In the genomic region with DNA sequence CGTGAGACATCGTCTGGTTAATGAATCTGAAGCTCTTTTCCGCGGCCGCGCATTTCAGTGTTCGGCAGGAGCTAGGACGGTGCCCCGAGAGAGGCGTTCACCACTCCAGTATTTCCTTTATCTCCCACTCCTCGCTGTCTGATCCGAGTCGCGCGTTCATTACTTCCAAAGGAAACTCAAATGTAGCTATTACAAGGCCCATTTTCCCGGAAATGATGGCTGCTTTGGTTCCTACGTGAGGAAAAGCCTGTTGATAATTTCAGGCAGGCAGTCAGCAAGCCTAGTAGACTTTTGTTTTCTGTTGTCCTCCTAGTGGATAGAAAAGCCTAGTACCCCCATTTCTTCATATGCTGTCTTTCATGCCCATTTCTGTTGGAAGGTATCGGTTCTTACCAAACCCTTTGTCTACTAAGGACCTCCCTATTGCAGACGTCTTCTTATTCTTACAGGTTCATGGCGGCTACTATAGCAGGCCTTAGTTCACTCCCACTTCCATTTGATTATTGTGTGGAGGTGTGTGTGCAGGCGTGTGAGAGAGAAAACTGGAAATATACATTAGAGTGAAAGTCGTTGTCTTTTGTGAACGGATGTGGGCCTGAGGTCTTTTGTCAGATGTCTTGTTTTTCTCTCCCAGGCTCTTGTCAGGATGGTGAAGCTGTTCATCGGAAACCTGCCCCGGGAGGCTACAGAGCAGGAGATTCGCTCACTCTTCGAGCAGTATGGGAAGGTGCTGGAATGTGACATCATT, we compare ENCODE assay signal across 8 cellular contexts. TPM values are rescaled to one million over a fixed set of nuclear protein-coding genes. Genes with fewer than 3 reads are reported as not detected.
DNase-seq lines count a peak whose midpoint lies in the region; ATAC-seq, FAIRE-seq and TF ChIP-seq lines count a peak whose summit lies in the region.

No MANE protein-coding gene starts in this region.

- in situ Hi-C loops in GM12878 (cut with MboI), result no loop called here

- H3K9ac ChIP-seq in GM12878 (ENCODE audit: control insufficient read depth, insufficient read depth, low read length), result peak overlapping the region; percentile 97
- peak overlapping the region; percentile 97 for H3K9ac ChIP-seq in keratinocyte (ENCODE audit: control insufficient read depth, extremely low read depth, insufficient read depth, low read length)

- H3K4me3 Mint-ChIP-seq in stimulated activated memory B cell treated with anti-CD40 and anti-IgM and Interleukin-4, amounts not matched to agents 10 μg/mL and 1 μg/mL and 100 μg/mL, for 72 hours, result peak overlapping the region; percentile 91

- BruUV-seq in GM12878 (replicated peaks; lab: Mats Ljungman, UMichigan), result TSS peak; percentile 56

- peaks cover 51% of the 10 kb centered on the region for H3K36me3 Mint-ChIP-seq in stimulated activated memory B cell treated with anti-CD40 and anti-IgM and Interleukin-4, amounts not matched to agents 10 μg/mL and 1 μg/mL and 100 μg/mL, for 72 hours

- dilution Hi-C loops in keratinocyte (cut with MboI; ENCODE audit: extremely low pct_ligation_motif_present, low sequenced_read_pairs), result no loop called here

- H3K36me3 ChIP-seq in GM12878 (ENCODE audit: control insufficient read depth in 2 of 2, insufficient read depth in 2 of 2, low read length in 1 of 2) (peaks cover 12 to 34% of the 10 kb centered on the region in 2 experiments), keratinocyte (ENCODE audit: control insufficient read depth in 2 of 2, extremely low read depth in 1 of 2, insufficient read depth in 2 of 2, low read length in 2 of 2) (peaks cover 17 to 42% of the 10 kb centered on the region in 2 experiments)

- H3K4me1 Mint-ChIP-seq in stimulated activated memory B cell treated with anti-CD40 and anti-IgM and Interleukin-4, amounts not matched to agents 10 μg/mL and 1 μg/mL and 100 μg/mL, for 72 hours, result peaks cover 77% of the 10 kb centered on the region

- WGBS in GM12878 (ENCODE audit: insufficient coverage, insufficient replicate concordance, low lambda C conversion rate, missing lambda C conversion rate), result 13% methylated on average over 27 of the region's 27 CpGs

- no peaks in the 10 kb centered on the region for H3K27me3 Mint-ChIP-seq in stimulated activated memory B cell treated with anti-CD40 and anti-IgM and Interleukin-4, amounts not matched to agents 10 μg/mL and 1 μg/mL and 100 μg/mL, for 72 hours

- intact Hi-C loops in GM12878 (cut with micrococcal nuclease; ENCODE audit: unreplicated experiment), result no loop called here

- no peak for TF ChIP-seq POLR2A in GM12878 (IDR thresholded peaks at IDR 0.05; ENCODE audit: low read depth, low read length)

- peak; percentile 6 for ATAC-seq in GM12878
- no peak for ATAC-seq in stimulated activated memory B cell treated with anti-CD40 and anti-IgM and Interleukin-4, amounts not matched to agents 10 μg/mL and 1 μg/mL and 100 μg/mL, for 72 hours
- ATAC-seq in GM18907 (IDR thresholded peaks at IDR 0.05; ENCODE audit: unreplicated experiment), result no peak

- SMC1A ChIA-PET in GM12878 (lab: Charles Lee; ENCODE audit: uncharacterized antibody, unreplicated experiment), result interaction anchor here (0.7 to 3.6 kb wide), 15 partner anchors 8 to 127 kb away, joined by 3 to 21 read pairs (median 6); partner anchors contain the start of genes ACTN3, RBM4B and ZDHHC24

- DNase-seq in NCI-H82 (lab: John Stamatoyannopoulos, UW) (peak; percentile 49), NCI-H82 treated with DMSO at 0.1 percent for 48 hours (lab: John Stamatoyannopoulos, UW; ENCODE audit: unreplicated experiment) (no peak), NCI-H2227 (lab: John Stamatoyannopoulos, UW; ENCODE audit: unreplicated experiment) (peak; percentile 59), GM12878 (ENCODE audit: low read depth, low spot score) (no peak), keratinocyte (ENCODE audit: low read depth, low spot score) (no peak), iPS-NIHi7 (ENCODE audit: extremely low spot score) (no peak)

- H3K4me3 ChIP-seq in GM12878, result peak overlapping the region; percentile 90
- peak overlapping the region; percentile 63 to 88 (median 70) for H3K4me3 ChIP-seq in keratinocyte (ENCODE audit: control insufficient read depth in 2 of 3, extremely low read depth in 1 of 3, insufficient read depth in 2 of 3, low read depth in 1 of 3, low read length in 3 of 3)

- RAD21 ChIA-PET in GM12878 (lab: Charles Lee; ENCODE audit: unreplicated experiment), result interaction anchor here (0.6 to 3.5 kb wide), 6 partner anchors 18 to 194 kb away, joined by 3 to 36 read pairs (median 6); partner anchors contain the start of genes ACTN3, RBM4B and ZDHHC24

- H4K20me1 ChIP-seq in GM12878 (ENCODE audit: control insufficient read depth, insufficient read depth) (peaks cover 14% of the 10 kb centered on the region), keratinocyte (ENCODE audit: control insufficient read depth, extremely low read depth, insufficient read depth, low read length) (peaks cover 46% of the 10 kb centered on the region)

- H3K79me2 ChIP-seq in GM12878 (ENCODE audit: control insufficient read depth, insufficient read depth, low read length) (peaks cover 84% of the 10 kb centered on the region), keratinocyte (ENCODE audit: control insufficient read depth, insufficient read depth, low read length) (peaks cover 94% of the 10 kb centered on the region)

- peak overlapping the region; percentile 96 for H3K27ac Mint-ChIP-seq in stimulated activated memory B cell treated with anti-CD40 and anti-IgM and Interleukin-4, amounts not matched to agents 10 μg/mL and 1 μg/mL and 100 μg/mL, for 72 hours

- H3K9me3 ChIP-seq in GM12878 (replicated peaks; ENCODE audit: control insufficient read depth, insufficient read depth, low read length) (no peaks in the 10 kb centered on the region), keratinocyte (ENCODE audit: control insufficient read depth, low read depth, low read length) (no peaks in the 10 kb centered on the region)

- H3K27ac ChIP-seq in GM12878 (ENCODE audit: control insufficient read depth, insufficient read depth), result peak overlapping the region; percentile 92
- H3K27ac ChIP-seq in keratinocyte (ENCODE audit: control insufficient read depth, insufficient read depth, low read length), result peak overlapping the region; percentile 92

- H2AFZ ChIP-seq in GM12878 (ENCODE audit: control insufficient read depth, low read depth, low read length) (no peak overlapping the region), keratinocyte (ENCODE audit: control insufficient read depth, low read length) (no peak overlapping the region)

- H3K9me1 ChIP-seq in keratinocyte (ENCODE audit: control insufficient read depth, extremely low read depth, insufficient read depth, low read length), result peaks cover 6% of the 10 kb centered on the region

- H3K4me2 ChIP-seq in GM12878 (ENCODE audit: control insufficient read depth, insufficient read depth) (peak overlapping the region; percentile 70), keratinocyte (ENCODE audit: control insufficient read depth, extremely low read depth, insufficient read depth, low read depth, low read length) (peak overlapping the region; percentile 93)

- CTCF ChIA-PET in GM12878 (lab: Yijun Ruan, JAX), result interaction anchor here (0.6 to 7.0 kb wide), 9 partner anchors 8 to 476 kb away, joined by 3 to 71 read pairs (median 11); partner anchors contain the start of genes CCDC87, CCS, RBM14 and RBM4B

- TF ChIP-seq EP300 in GM12878 (IDR thresholded peaks at IDR 0.05; ENCODE audit: borderline replicate concordance in 1 of 2, control insufficient read depth in 1 of 2, low read depth in 2 of 2, low read length in 2 of 2), result no peak

- TF ChIP-seq CTCF in GM12878 (IDR thresholded peaks at IDR 0.05 in 2 of 3, conservative IDR thresholded peaks at IDR 0.05 in 1 of 3; ENCODE audit: control insufficient read depth in 2 of 3, extremely low read depth in 1 of 3, insufficient read depth in 1 of 3, low read depth in 3 of 3, low read length in 3 of 3) (0 out of 6 replicates have a peak, but pooled peaks of 1 of the 3 experiments have one; percentile 9), keratinocyte (optimal IDR thresholded peaks at IDR 0.05 in 1 of 3, IDR thresholded peaks at IDR 0.05 in 1 of 3, conservative IDR thresholded peaks at IDR 0.05 in 1 of 3; ENCODE audit: extremely low read depth in 1 of 3, insufficient read depth in 2 of 3, low read length in 3 of 3) (no peak)

- H3K27me3 ChIP-seq in GM12878 (replicated peaks in 1 of 2; ENCODE audit: control insufficient read depth in 2 of 2, insufficient read depth in 2 of 2, low read length in 1 of 2), result no peaks in the 10 kb centered on the region
- no peaks in the 10 kb centered on the region for H3K27me3 ChIP-seq in keratinocyte (ENCODE audit: control insufficient read depth, extremely low read depth, insufficient read depth, low read length)

- FAIRE-seq in GM12878 (lab: Jason Lieb, UNC) (peak; percentile 95), keratinocyte (lab: Jason Lieb, UNC) (no peak)

- TF ChIP-seq RAD21 in GM12878 (IDR thresholded peaks at IDR 0.05; ENCODE audit: insufficient read depth, low read depth, low read length), result no peak

- POLR2A ChIA-PET in GM12878 (lab: Charles Lee), result interaction anchor here (0.5 to 4.3 kb wide), 10 partner anchors 10 to 204 kb away, joined by 3 to 105 read pairs (median 5); partner anchors contain the start of genes RBM14, RBM4B and RCE1

- H3K4me1 ChIP-seq in GM12878 (ENCODE audit: control insufficient read depth, insufficient read depth, low read length) (peaks cover 25% of the 10 kb centered on the region), keratinocyte (ENCODE audit: control insufficient read depth, extremely low read depth, insufficient read depth, low read length) (peaks cover 50% of the 10 kb centered on the region)

- no peaks in the 10 kb centered on the region for H3K9me3 Mint-ChIP-seq in stimulated activated memory B cell treated with anti-CD40 and anti-IgM and Interleukin-4, amounts not matched to agents 10 μg/mL and 1 μg/mL and 100 μg/mL, for 72 hours

RNA-seq across cellular contexts. Expression of gene RBM4, which starts 0.7 kb away (rescaled TPM):
- 142 and 143 TPM in 2 replicates for total RNA-seq in GM12878 (2013; cell fraction: nucleolus; rRNA removed)
- 98.9 and 105 TPM in 2 replicates for total RNA-seq in GM12878 (2014; rRNA removed)
- 107 and 108 TPM in 2 replicates for total RNA-seq in GM12878 (2014; rRNA removed; fragmentation: Illumina TruSeq; extraction: Trizol)
- total RNA-seq in GM12878 (2021), result 112 and 130 TPM in 2 replicates
- polyA plus RNA-seq in GM12878 (2011; ENCODE audit: low read depth), result 132 TPM
- 170 and 175 TPM in 2 replicates for polyA plus RNA-seq in GM12878 (2011; rRNA removed)
- polyA plus RNA-seq in GM12878 (2011; cell fraction: cytosol; rRNA removed), result 143 and 169 TPM in 2 replicates
- 132 and 151 TPM in 2 replicates for polyA plus RNA-seq in GM12878 (2011; cell fraction: nucleus; rRNA removed)
- 111 and 127 TPM in 2 replicates for polyA plus RNA-seq in GM12878 (2012)
- 115 and 121 TPM in 2 replicates for polyA plus RNA-seq in GM12878 (2014; fragmentation: Illumina TruSeq; extraction: Trizol)
- 100 to 1,000 TPM; 163 to 224 TPM for polyA plus RNA-seq in GM12878 (2014; fragmentation: Nextera tagmentation; extraction: Ambion mirVana)
- 128 and 135 TPM in 2 replicates for polyA plus RNA-seq in GM12878 (2014; rRNA removed)
- polyA plus RNA-seq in GM12878 (2016; fragmentation: Nextera tagmentation; extraction: Ambion mirVana), result 100 to 1,000 TPM; 141 to 144 TPM
- polyA minus RNA-seq in GM12878 (2011; rRNA and poly(A)+ RNA removed), result 132 and 251 TPM in 2 replicates
- polyA minus RNA-seq in GM12878 (2011; cell fraction: cytosol; rRNA and poly(A)+ RNA removed), result 37.8 and 46.9 TPM in 2 replicates
- 55.6 and 83.2 TPM in 2 replicates for polyA minus RNA-seq in GM12878 (2011; cell fraction: nucleus; rRNA and poly(A)+ RNA removed)
- polyA plus RNA-seq in keratinocyte, result 153 to 190 TPM (median 171 TPM) in 3 replicates
- polyA plus RNA-seq in keratinocyte (2011; ENCODE audit: low read depth), result 79.4 TPM
- 129 and 150 TPM in 2 replicates for polyA plus RNA-seq in keratinocyte (2011; cell fraction: cytosol; rRNA removed)
- 125 and 145 TPM in 2 replicates for polyA plus RNA-seq in keratinocyte (2011; cell fraction: nucleus; rRNA removed)
- polyA plus RNA-seq in keratinocyte (2012; ENCODE audit: low replicate concordance), result 118 and 132 TPM in 2 replicates
- 86.0 to 178 TPM (median 150 TPM) in 3 replicates for polyA minus RNA-seq in keratinocyte
- 94.6 TPM for polyA minus RNA-seq in keratinocyte (2011; cell fraction: cytosol; rRNA and poly(A)+ RNA removed)
- 41.3 and 55.9 TPM in 2 replicates for polyA minus RNA-seq in keratinocyte (2011; cell fraction: nucleus; rRNA and poly(A)+ RNA removed)

RNA-seq across cellular contexts. Expression of gene RBM14, which starts 22.8 kb away (rescaled TPM):
- total RNA-seq in GM12878 (2013; cell fraction: nucleolus; rRNA removed), result 243 and 263 TPM in 2 replicates
- total RNA-seq in GM12878 (2014; rRNA removed) (51.2 and 63.3 TPM in 2 replicates), GM12878 (2014; rRNA removed; fragmentation: Illumina TruSeq; extraction: Trizol) (30.6 and 34.4 TPM in 2 replicates), GM12878 (2021) (114 and 133 TPM in 2 replicates)
- polyA plus RNA-seq in GM12878 (2011; ENCODE audit: low read depth), result 22.8 TPM
- polyA plus RNA-seq in GM12878 (2011; rRNA removed) (18.1 and 29.0 TPM in 2 replicates), GM12878 (2014; fragmentation: Illumina TruSeq; extraction: Trizol) (33.3 and 34.4 TPM in 2 replicates), GM12878 (2014; fragmentation: Nextera tagmentation; extraction: Ambion mirVana) (10 to 100 TPM in 1 of 2 experiments, 1 to 10 TPM in 1; 5.4 to 16.1 TPM), GM12878 (2014; rRNA removed) (54.6 and 59.2 TPM in 2 replicates), GM12878 (2016; fragmentation: Nextera tagmentation; extraction: Ambion mirVana) (100 to 1,000 TPM; 138 to 140 TPM), keratinocyte (10.5 to 23.8 TPM (median 16.6 TPM) in 3 replicates)
- polyA plus RNA-seq in GM12878 (2011; cell fraction: cytosol; rRNA removed), result 47.4 and 54.9 TPM in 2 replicates
- polyA plus RNA-seq in GM12878 (2011; cell fraction: nucleus; rRNA removed), result 69.1 and 106 TPM in 2 replicates
- 39.7 and 50.2 TPM in 2 replicates for polyA plus RNA-seq in GM12878 (2012)
- polyA minus RNA-seq in GM12878 (2011; rRNA and poly(A)+ RNA removed), result 24.4 and 42.8 TPM in 2 replicates
- polyA minus RNA-seq in GM12878 (2011; cell fraction: cytosol; rRNA and poly(A)+ RNA removed), result 30.7 and 36.0 TPM in 2 replicates
- 45.9 and 78.7 TPM in 2 replicates for polyA minus RNA-seq in GM12878 (2011; cell fraction: nucleus; rRNA and poly(A)+ RNA removed)
- polyA plus RNA-seq in keratinocyte (2011; ENCODE audit: low read depth), result 11.9 TPM
- polyA plus RNA-seq in keratinocyte (2011; cell fraction: cytosol; rRNA removed), result 12.8 and 13.9 TPM in 2 replicates
- 20.6 and 27.5 TPM in 2 replicates for polyA plus RNA-seq in keratinocyte (2011; cell fraction: nucleus; rRNA removed)
- 24.1 and 40.8 TPM in 2 replicates for polyA plus RNA-seq in keratinocyte (2012; ENCODE audit: low replicate concordance)
- polyA minus RNA-seq in keratinocyte, result 16.0 to 47.8 TPM (median 22.0 TPM) in 3 replicates
- polyA minus RNA-seq in keratinocyte (2011; cell fraction: cytosol; rRNA and poly(A)+ RNA removed), result 33.2 TPM
- 28.2 and 29.7 TPM in 2 replicates for polyA minus RNA-seq in keratinocyte (2011; cell fraction: nucleus; rRNA and poly(A)+ RNA removed)

RNA-seq across cellular contexts. Expression of gene RBM4B, which starts 38.4 kb away (rescaled TPM):
- total RNA-seq in GM12878 (2013; cell fraction: nucleolus; rRNA removed), result 27.5 and 32.5 TPM in 2 replicates
- total RNA-seq in GM12878 (2014; rRNA removed) (15.5 and 16.2 TPM in 2 replicates), GM12878 (2014; rRNA removed; fragmentation: Illumina TruSeq; extraction: Trizol) (16.4 and 17.2 TPM in 2 replicates), GM12878 (2021) (15.0 and 16.1 TPM in 2 replicates)
- 13.4 TPM for polyA plus RNA-seq in GM12878 (2011; ENCODE audit: low read depth)
- polyA plus RNA-seq in GM12878 (2011; rRNA removed) (37.0 and 38.1 TPM in 2 replicates), GM12878 (2014; fragmentation: Illumina TruSeq; extraction: Trizol) (19.4 and 20.6 TPM in 2 replicates), GM12878 (2014; fragmentation: Nextera tagmentation; extraction: Ambion mirVana) (10 to 100 TPM; 17.2 to 23.8 TPM), GM12878 (2014; rRNA removed) (23.6 and 26.5 TPM in 2 replicates), GM12878 (2016; fragmentation: Nextera tagmentation; extraction: Ambion mirVana) (10 to 100 TPM; 28.1 to 36.8 TPM), keratinocyte (17.2 to 20.9 TPM (median 17.9 TPM) in 3 replicates)
- polyA plus RNA-seq in GM12878 (2011; cell fraction: cytosol; rRNA removed), result 26.1 and 30.9 TPM in 2 replicates
- 38.9 and 44.5 TPM in 2 replicates for polyA plus RNA-seq in GM12878 (2011; cell fraction: nucleus; rRNA removed)
- 15.6 and 15.9 TPM in 2 replicates for polyA plus RNA-seq in GM12878 (2012)
- polyA minus RNA-seq in GM12878 (2011; rRNA and poly(A)+ RNA removed), result 22.2 and 29.0 TPM in 2 replicates
- 6.8 and 9.6 TPM in 2 replicates for polyA minus RNA-seq in GM12878 (2011; cell fraction: cytosol; rRNA and poly(A)+ RNA removed)
- polyA minus RNA-seq in GM12878 (2011; cell fraction: nucleus; rRNA and poly(A)+ RNA removed), result 12.5 and 15.0 TPM in 2 replicates
- polyA plus RNA-seq in keratinocyte (2011; ENCODE audit: low read depth), result 7.3 TPM
- 8.5 and 12.3 TPM in 2 replicates for polyA plus RNA-seq in keratinocyte (2011; cell fraction: cytosol; rRNA removed)
- polyA plus RNA-seq in keratinocyte (2011; cell fraction: nucleus; rRNA removed), result 20.6 and 21.2 TPM in 2 replicates
- 8.5 and 12.4 TPM in 2 replicates for polyA plus RNA-seq in keratinocyte (2012; ENCODE audit: low replicate concordance)
- polyA minus RNA-seq in keratinocyte, result 8.4 to 18.3 TPM (median 14.8 TPM) in 3 replicates
- polyA minus RNA-seq in keratinocyte (2011; cell fraction: cytosol; rRNA and poly(A)+ RNA removed), result 5.6 TPM
- polyA minus RNA-seq in keratinocyte (2011; cell fraction: nucleus; rRNA and poly(A)+ RNA removed), result 5.5 and 8.3 TPM in 2 replicates

RNA-seq across cellular contexts. Expression of gene CCS, which starts 46.3 kb away (rescaled TPM):
- total RNA-seq in GM12878 (2013; cell fraction: nucleolus; rRNA removed), result 40.3 and 53.9 TPM in 2 replicates
- total RNA-seq in GM12878 (2014; rRNA removed), result 35.8 and 40.6 TPM in 2 replicates
- total RNA-seq in GM12878 (2014; rRNA removed; fragmentation: Illumina TruSeq; extraction: Trizol), result 25.3 and 25.8 TPM in 2 replicates
- 33.8 and 35.3 TPM in 2 replicates for total RNA-seq in GM12878 (2021)
- 21.2 TPM for polyA plus RNA-seq in GM12878 (2011; ENCODE audit: low read depth)
- polyA plus RNA-seq in GM12878 (2011; rRNA removed), result 10.9 and 15.7 TPM in 2 replicates
- 22.9 and 31.7 TPM in 2 replicates for polyA plus RNA-seq in GM12878 (2011; cell fraction: cytosol; rRNA removed)
- 64.7 and 70.2 TPM in 2 replicates for polyA plus RNA-seq in GM12878 (2011; cell fraction: nucleus; rRNA removed)
- polyA plus RNA-seq in GM12878 (2012), result 47.0 and 47.3 TPM in 2 replicates
- 7.0 and 20.5 TPM in 2 replicates for polyA plus RNA-seq in GM12878 (2014; fragmentation: Illumina TruSeq; extraction: Trizol)
- polyA plus RNA-seq in GM12878 (2014; fragmentation: Nextera tagmentation; extraction: Ambion mirVana), result 1 to 10 TPM; 1.5 to 7.6 TPM
- 44.2 and 46.6 TPM in 2 replicates for polyA plus RNA-seq in GM12878 (2014; rRNA removed)
- 10 to 100 TPM; 41.9 to 44.1 TPM for polyA plus RNA-seq in GM12878 (2016; fragmentation: Nextera tagmentation; extraction: Ambion mirVana)
- 12.5 and 20.3 TPM in 2 replicates for polyA minus RNA-seq in GM12878 (2011; rRNA and poly(A)+ RNA removed)
- 11.5 and 13.1 TPM in 2 replicates for polyA minus RNA-seq in GM12878 (2011; cell fraction: cytosol; rRNA and poly(A)+ RNA removed)
- polyA minus RNA-seq in GM12878 (2011; cell fraction: nucleus; rRNA and poly(A)+ RNA removed), result 8.3 and 14.5 TPM in 2 replicates
- polyA plus RNA-seq in keratinocyte, result 17.6 to 22.7 TPM (median 21.3 TPM) in 3 replicates
- 7.2 TPM for polyA plus RNA-seq in keratinocyte (2011; ENCODE audit: low read depth)
- 5.1 and 12.3 TPM in 2 replicates for polyA plus RNA-seq in keratinocyte (2011; cell fraction: cytosol; rRNA removed)
- polyA plus RNA-seq in keratinocyte (2011; cell fraction: nucleus; rRNA removed), result 62.8 and 75.2 TPM in 2 replicates
- 24.7 and 24.9 TPM in 2 replicates for polyA plus RNA-seq in keratinocyte (2012; ENCODE audit: low replicate concordance)
- 8.9 to 16.4 TPM (median 11.1 TPM) in 3 replicates for polyA minus RNA-seq in keratinocyte
- 17.5 TPM for polyA minus RNA-seq in keratinocyte (2011; cell fraction: cytosol; rRNA and poly(A)+ RNA removed)
- polyA minus RNA-seq in keratinocyte (2011; cell fraction: nucleus; rRNA and poly(A)+ RNA removed), result 14.7 and 16.8 TPM in 2 replicates

RNA-seq across cellular contexts. Expression of gene CCDC87, which starts 46.4 kb away (rescaled TPM):
- total RNA-seq in GM12878 (2013; cell fraction: nucleolus; rRNA removed), result 0.98 and 1.3 TPM in 2 replicates
- total RNA-seq in GM12878 (2014; rRNA removed) (0.17 TPM in 1 of 2 replicates, not detected in the other), GM12878 (2014; rRNA removed; fragmentation: Illumina TruSeq; extraction: Trizol) (0.09 TPM in 1 of 2 replicates, not detected in the other), GM12878 (2021) (0.08 and 0.13 TPM in 2 replicates)
- not detected for polyA plus RNA-seq in GM12878 (2011; ENCODE audit: low read depth)
- polyA plus RNA-seq in GM12878 (2011; rRNA removed) (0.04 TPM in 1 of 2 replicates, not detected in the other), GM12878 (2014; fragmentation: Illumina TruSeq; extraction: Trizol) (0.07 TPM in 1 of 2 replicates, not detected in the other), GM12878 (2014; fragmentation: Nextera tagmentation; extraction: Ambion mirVana) (under 1 TPM in 1 of 2 experiments, not detected in 1; 0.02 TPM), GM12878 (2014; rRNA removed) (not detected in 2 replicates), GM12878 (2016; fragmentation: Nextera tagmentation; extraction: Ambion mirVana) (under 1 TPM in 1 of 2 experiments, not detected in 1; 0.11 TPM), keratinocyte (0.04 to 0.09 TPM (median 0.07 TPM) in 3 replicates)
- 0.02 and 0.09 TPM in 2 replicates for polyA plus RNA-seq in GM12878 (2011; cell fraction: cytosol; rRNA removed)
- polyA plus RNA-seq in GM12878 (2011; cell fraction: nucleus; rRNA removed), result 0.15 and 0.23 TPM in 2 replicates
- polyA plus RNA-seq in GM12878 (2012), result 0.04 TPM in 1 of 2 replicates, not detected in the other
- polyA minus RNA-seq in GM12878 (2011; rRNA and poly(A)+ RNA removed), result 0.29 and 0.36 TPM in 2 replicates
- polyA minus RNA-seq in GM12878 (2011; cell fraction: cytosol; rRNA and poly(A)+ RNA removed), result not detected in 2 replicates
- polyA minus RNA-seq in GM12878 (2011; cell fraction: nucleus; rRNA and poly(A)+ RNA removed), result 0.48 and 0.86 TPM in 2 replicates
- polyA plus RNA-seq in keratinocyte (2011; ENCODE audit: low read depth), result not detected
- polyA plus RNA-seq in keratinocyte (2011; cell fraction: cytosol; rRNA removed), result 0.02 and 0.05 TPM in 2 replicates
- polyA plus RNA-seq in keratinocyte (2011; cell fraction: nucleus; rRNA removed), result 0.12 and 0.15 TPM in 2 replicates
- 0.07 and 0.11 TPM in 2 replicates for polyA plus RNA-seq in keratinocyte (2012; ENCODE audit: low replicate concordance)
- polyA minus RNA-seq in keratinocyte, result 0.10 to 0.13 TPM (median 0.10 TPM) in 3 replicates
- polyA minus RNA-seq in keratinocyte (2011; cell fraction: cytosol; rRNA and poly(A)+ RNA removed), result not detected
- not detected in 2 replicates for polyA minus RNA-seq in keratinocyte (2011; cell fraction: nucleus; rRNA and poly(A)+ RNA removed)

Comparison
In these comparisons a context has a peak if more than half of its experiments do, and no peak if none do; other contexts are left out.
1. DNase-seq: peak in NCI-H82 (single experiment) and NCI-H2227 (single experiment); none in NCI-H82 treated with DMSO at 0.1 percent for 48 hours (single experiment), GM12878 (single experiment), keratinocyte (single experiment) and iPS-NIHi7 (single experiment).